In genomic region chr16:57167951-57168350, GRCh38 we compare ENCODE assay signal across 8 cellular contexts. TPM values are rescaled to one million over a fixed set of nuclear protein-coding genes. Genes with fewer than 3 reads are reported as not detected.
DNase-seq lines count a peak whose midpoint lies in the region; ATAC-seq and TF ChIP-seq lines count a peak whose summit lies in the region.

No MANE protein-coding gene starts in this region.

- peaks cover 0 to 23% (median 12%) of the 10 kb centered on the region in 12 donors for H3K4me1 ChIP-seq in heart left ventricle
- H3K4me1 ChIP-seq in gastrocnemius medialis, result no peaks in the 10 kb centered on the region

- no peaks in the 10 kb centered on the region for H3K9me3 ChIP-seq in heart left ventricle
- no peaks in the 10 kb centered on the region for H3K9me3 ChIP-seq in gastrocnemius medialis

- H3K9me3 Mint-ChIP-seq in activated T-cell treated with anti-CD3 and anti-CD28 coated beads, Interleukin-2, amount 50 U/mL, for 72 hours, result no peaks in the 10 kb centered on the region
- H3K9me3 Mint-ChIP-seq in activated T-helper 1 cell treated with anti-CD3 and anti-CD28 coated beads, Interleukin-12 subunit alpha, Interleukin-12 subunit beta, Interleukin-2, Interleukin-4 antibody, amounts not matched to agents 30 ng/mL and 10 ng/mL and 1 ng/mL, durations not matched to agents 14 hours and 24 hours and 36 hours, result no peaks in the 10 kb centered on the region

- no peak overlapping the region for H3K4me3 Mint-ChIP-seq in activated T-cell treated with anti-CD3 and anti-CD28 coated beads, Interleukin-2, amount 50 U/mL, for 72 hours
- no peak overlapping the region for H3K4me3 Mint-ChIP-seq in activated T-helper 1 cell treated with anti-CD3 and anti-CD28 coated beads, Interleukin-12 subunit alpha, Interleukin-12 subunit beta, Interleukin-2, Interleukin-4 antibody, amounts not matched to agents 30 ng/mL and 10 ng/mL and 1 ng/mL, durations not matched to agents 14 hours and 24 hours and 36 hours

- WGBS in heart left ventricle, 4 donors, result 8 to 17% (median 10%) methylated on average over 4 of the region's 4 CpGs

- peaks cover 7 to 30% of the 10 kb centered on the region in 2 donors for H3K36me3 Mint-ChIP-seq in activated T-cell treated with anti-CD3 and anti-CD28 coated beads, Interleukin-2, amount 50 U/mL, for 72 hours (ENCODE audit: insufficient read depth in 2 of 2)
- H3K36me3 Mint-ChIP-seq in activated T-helper 1 cell treated with anti-CD3 and anti-CD28 coated beads, Interleukin-12 subunit alpha, Interleukin-12 subunit beta, Interleukin-2, Interleukin-4 antibody, amounts not matched to agents 30 ng/mL and 10 ng/mL and 1 ng/mL, durations not matched to agents 14 hours and 24 hours and 36 hours (ENCODE audit: low read depth), result peaks cover 39% of the 10 kb centered on the region

- H3K36me3 ChIP-seq in heart left ventricle (peaks cover 0 to 91% (median 82%) of the 10 kb centered on the region in 9 donors), gastrocnemius medialis (peaks cover 0 to 68% of the 10 kb centered on the region in 2 donors)

- TF ChIP-seq CTCF in LNCaP clone FGC (IDR thresholded peaks at IDR 0.05; ENCODE audit: control insufficient read depth, extremely low read depth, insufficient read depth) (peak; percentile 70), heart left ventricle (IDR thresholded peaks at IDR 0.05) (peak; percentile 41 to 76 (median 64)), gastrocnemius medialis (IDR thresholded peaks at IDR 0.05 in 4 of 5, conservative IDR thresholded peaks at IDR 0.05 in 1 of 5) (peak in 4 of 5 experiments; percentile 11 to 51 (median 38))

- peak overlapping the region in 1 of 12 donors; percentile 82 for H3K27ac ChIP-seq in heart left ventricle
- H3K27ac ChIP-seq in gastrocnemius medialis, result no peak overlapping the region

- H3K27me3 Mint-ChIP-seq in activated T-cell treated with anti-CD3 and anti-CD28 coated beads, Interleukin-2, amount 50 U/mL, for 72 hours (ENCODE audit: low read depth), result no peaks in the 10 kb centered on the region
- no peaks in the 10 kb centered on the region for H3K27me3 Mint-ChIP-seq in activated T-helper 1 cell treated with anti-CD3 and anti-CD28 coated beads, Interleukin-12 subunit alpha, Interleukin-12 subunit beta, Interleukin-2, Interleukin-4 antibody, amounts not matched to agents 30 ng/mL and 10 ng/mL and 1 ng/mL, durations not matched to agents 14 hours and 24 hours and 36 hours (ENCODE audit: insufficient read depth)

- H3K27me3 ChIP-seq in heart left ventricle (no peaks in the 10 kb centered on the region), gastrocnemius medialis (no peaks in the 10 kb centered on the region)

- in situ Hi-C loops in gastrocnemius medialis (cut with MboI; ENCODE audit: low sequenced_read_pairs in 4 of 4), result loop anchor here in 2 of 4 donors (5.0 kb wide), 2 partner anchors 81 to 86 kb away; no protein-coding TSS in a partner anchor

- H3K4me1 Mint-ChIP-seq in activated T-cell treated with anti-CD3 and anti-CD28 coated beads, Interleukin-2, amount 50 U/mL, for 72 hours (ENCODE audit: low read depth), result no peaks in the 10 kb centered on the region
- no peaks in the 10 kb centered on the region for H3K4me1 Mint-ChIP-seq in activated T-helper 1 cell treated with anti-CD3 and anti-CD28 coated beads, Interleukin-12 subunit alpha, Interleukin-12 subunit beta, Interleukin-2, Interleukin-4 antibody, amounts not matched to agents 30 ng/mL and 10 ng/mL and 1 ng/mL, durations not matched to agents 14 hours and 24 hours and 36 hours (ENCODE audit: low read depth)

- intact Hi-C loops in activated T-helper 1 cell treated with anti-CD3 and anti-CD28 coated beads, Interleukin-12 subunit alpha, Interleukin-12 subunit beta, Interleukin-2, Interleukin-4 antibody, amounts not matched to agents 30 ng/mL and 10 ng/mL and 1 ng/mL, durations not matched to agents 14 hours and 24 hours and 36 hours (cut with micrococcal nuclease), result loop anchor here (1.0 kb wide), 3 partner anchors 75 to 204 kb away; no protein-coding TSS in a partner anchor
- intact Hi-C loops in heart left ventricle (cut with DNase I) (loop anchor here (1.0 to 10.0 kb wide), 7 partner anchors 83 to 311 kb away; partner anchors contain the start of genes SLC12A3 (in 4 of the 10) and CETP (in 2 of the 10)), gastrocnemius medialis (cut with DNase I; ENCODE audit: low total_unique reads) (loop anchor here (5.0 kb wide), 1 partner anchor 86 kb away; no protein-coding TSS in a partner anchor)

- no peak for DNase-seq in activated T-cell treated with anti-CD3 and anti-CD28 coated beads, Interleukin-2, amount 50 U/mL, for 72 hours
- DNase-seq in activated T-cell treated with anti-CD3 and anti-CD28 coated beads, Interleukin-2, amount 50 U/mL, for 1 hour, result no peak
- DNase-seq in LNCaP clone FGC (ENCODE audit: low read depth) (no peak), heart left ventricle (no peak), gastrocnemius medialis (no peak), NCI-H345 (lab: John Stamatoyannopoulos, UW) (no peak)
- DNase-seq in activated T-helper 1 cell treated with anti-CD3 and anti-CD28 coated beads, Interleukin-12 subunit alpha, Interleukin-12 subunit beta, Interleukin-2, Interleukin-4 antibody, amounts not matched to agents 30 ng/mL and 10 ng/mL and 1 ng/mL, durations not matched to agents 14 hours and 24 hours and 36 hours (ENCODE audit: low spot score), result peak; percentile 28
- no peak for DNase-seq in effector CD4-positive, alpha-beta T cell

- H3K27ac Mint-ChIP-seq in activated T-cell treated with anti-CD3 and anti-CD28 coated beads, Interleukin-2, amount 50 U/mL, for 72 hours, result no peak overlapping the region
- no peak overlapping the region for H3K27ac Mint-ChIP-seq in activated T-helper 1 cell treated with anti-CD3 and anti-CD28 coated beads, Interleukin-12 subunit alpha, Interleukin-12 subunit beta, Interleukin-2, Interleukin-4 antibody, amounts not matched to agents 30 ng/mL and 10 ng/mL and 1 ng/mL, durations not matched to agents 14 hours and 24 hours and 36 hours

- TF ChIP-seq POLR2A in heart left ventricle (IDR thresholded peaks at IDR 0.05) (no peak), gastrocnemius medialis (IDR thresholded peaks at IDR 0.05) (no peak)

- ATAC-seq in activated T-cell treated with anti-CD3 and anti-CD28 coated beads, Interleukin-2, amount 50 U/mL, for 72 hours (replicated peaks in 1 of 2), result peak; percentile 71 to 81
- ATAC-seq in heart left ventricle (peak; percentile 61 to 84 (median 80)), gastrocnemius medialis (peak in 1 of 2 donors; percentile 58)

- H3K4me3 ChIP-seq in LNCaP clone FGC (ENCODE audit: low read depth, low read length) (no peak overlapping the region), heart left ventricle (no peak overlapping the region), gastrocnemius medialis (no peak overlapping the region)

RNA-seq across cellular contexts. Expression of gene PSME3IP1, which starts 17.9 kb away (rescaled TPM):
- total RNA-seq in activated T-cell treated with anti-CD3 and anti-CD28 coated beads, Interleukin-2, amount 50 U/mL, for 72 hours, result 100 to 1,000 TPM; 120 to 140 TPM
- total RNA-seq in activated T-helper 1 cell treated with anti-CD3 and anti-CD28 coated beads, Interleukin-12 subunit alpha, Interleukin-12 subunit beta, Interleukin-2, Interleukin-4 antibody, amounts not matched to agents 30 ng/mL and 10 ng/mL and 1 ng/mL, durations not matched to agents 14 hours and 24 hours and 36 hours, result 116 and 124 TPM in 2 replicates
- 10 to 100 TPM; 48.8 to 71.9 (median 65.8) TPM for total RNA-seq in heart left ventricle
- 10 to 100 TPM; 37.8 to 74.6 TPM for polyA plus RNA-seq in heart left ventricle
- total RNA-seq in gastrocnemius medialis, result 10 to 100 TPM; 43.8 to 57.6 (median 53.4) TPM

RNA-seq across cellular contexts. Expression of gene RSPRY1, which starts 18.2 kb away (rescaled TPM):
- total RNA-seq in activated T-cell treated with anti-CD3 and anti-CD28 coated beads, Interleukin-2, amount 50 U/mL, for 72 hours, result 10 to 100 TPM; 33.9 to 39.8 TPM
- 36.0 and 36.5 TPM in 2 replicates for total RNA-seq in activated T-helper 1 cell treated with anti-CD3 and anti-CD28 coated beads, Interleukin-12 subunit alpha, Interleukin-12 subunit beta, Interleukin-2, Interleukin-4 antibody, amounts not matched to agents 30 ng/mL and 10 ng/mL and 1 ng/mL, durations not matched to agents 14 hours and 24 hours and 36 hours
- total RNA-seq in heart left ventricle, result 10 to 100 TPM; 13.4 to 22.9 (median 17.1) TPM
- polyA plus RNA-seq in heart left ventricle, result 10 to 100 TPM in 1 of 2 donors, 1 to 10 TPM in 1; 5.4 to 22.2 TPM
- total RNA-seq in gastrocnemius medialis, result 10 to 100 TPM; 15.4 to 24.1 (median 20.7) TPM
